ENCODE assay signal across 1 cellular context in the genomic region with DNA sequence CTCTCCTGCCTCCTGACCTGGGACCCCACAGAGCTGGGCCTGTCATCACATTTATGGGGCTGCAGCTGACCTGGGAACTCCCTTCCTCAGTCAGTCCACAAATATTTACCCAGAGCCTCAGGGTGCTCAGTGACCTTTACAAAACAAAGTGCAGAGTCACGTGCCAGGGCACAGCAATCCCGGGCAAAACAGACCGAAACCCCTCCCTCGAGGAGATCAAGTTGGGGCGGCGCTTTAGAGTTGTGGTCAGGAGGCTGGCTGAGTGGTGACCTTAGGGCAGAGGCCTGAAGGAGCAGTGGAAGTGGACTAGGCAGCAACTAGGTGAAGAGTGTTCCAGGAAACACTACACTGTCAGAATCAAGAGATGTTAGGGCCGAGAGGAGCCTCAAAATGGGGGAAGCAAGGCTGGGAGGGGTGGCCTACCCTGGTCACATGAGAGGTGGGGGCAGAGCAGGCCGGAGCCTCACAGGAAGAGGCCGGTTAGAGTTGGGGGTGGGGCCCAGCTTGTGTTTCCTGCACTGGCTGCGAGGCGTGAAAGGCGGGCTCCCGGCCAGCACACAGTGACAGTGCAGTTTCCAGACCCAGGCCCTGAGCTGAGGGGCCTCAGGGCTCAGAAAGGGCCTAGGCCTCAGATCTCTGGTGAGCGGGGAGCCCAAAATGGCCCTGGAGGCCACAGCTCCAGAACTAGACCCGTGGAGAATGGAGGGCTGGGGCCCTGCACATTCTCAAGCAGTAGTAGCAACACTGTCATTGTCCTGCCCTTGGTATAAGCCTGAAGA.
TF ChIP-seq lines count a peak whose summit lies in the region.

No MANE protein-coding gene starts in this region.

TF ChIP-seq in HEK293, 187 proteins besides CTCF, POLR2A, EP300 and RAD21 (continued from another document):
- TF ChIP-seq, protein P1, sequence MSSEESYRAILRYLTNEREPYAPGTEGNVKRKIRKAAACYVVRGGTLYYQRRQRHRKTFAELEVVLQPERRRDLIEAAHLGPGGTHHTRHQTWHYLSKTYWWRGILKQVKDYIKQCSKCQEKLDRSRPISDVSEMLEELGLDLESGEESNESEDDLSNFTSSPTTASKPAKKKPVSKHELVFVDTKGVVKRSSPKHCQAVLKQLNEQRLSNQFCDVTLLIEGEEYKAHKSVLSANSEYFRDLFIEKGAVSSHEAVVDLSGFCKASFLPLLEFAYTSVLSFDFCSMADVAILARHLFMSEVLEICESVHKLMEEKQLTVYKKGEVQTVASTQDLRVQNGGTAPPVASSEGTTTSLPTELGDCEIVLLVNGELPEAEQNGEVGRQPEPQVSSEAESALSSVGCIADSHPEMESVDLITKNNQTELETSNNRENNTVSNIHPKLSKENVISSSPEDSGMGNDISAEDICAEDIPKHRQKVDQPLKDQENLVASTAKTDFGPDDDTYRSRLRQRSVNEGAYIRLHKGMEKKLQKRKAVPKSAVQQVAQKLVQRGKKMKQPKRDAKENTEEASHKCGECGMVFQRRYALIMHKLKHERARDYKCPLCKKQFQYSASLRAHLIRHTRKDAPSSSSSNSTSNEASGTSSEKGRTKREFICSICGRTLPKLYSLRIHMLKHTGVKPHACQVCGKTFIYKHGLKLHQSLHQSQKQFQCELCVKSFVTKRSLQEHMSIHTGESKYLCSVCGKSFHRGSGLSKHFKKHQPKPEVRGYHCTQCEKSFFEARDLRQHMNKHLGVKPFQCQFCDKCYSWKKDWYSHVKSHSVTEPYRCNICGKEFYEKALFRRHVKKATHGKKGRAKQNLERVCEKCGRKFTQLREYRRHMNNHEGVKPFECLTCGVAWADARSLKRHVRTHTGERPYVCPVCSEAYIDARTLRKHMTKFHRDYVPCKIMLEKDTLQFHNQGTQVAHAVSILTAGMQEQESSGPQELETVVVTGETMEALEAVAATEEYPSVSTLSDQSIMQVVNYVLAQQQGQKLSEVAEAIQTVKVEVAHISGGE (tag by site-specific recombination; conservative IDR thresholded peaks at IDR 0.05; ENCODE audit: low read depth) = peak; percentile 69
- no peak for TF ChIP-seq ZNF571 (tag by site-specific recombination; IDR thresholded peaks at IDR 0.05)
- TF ChIP-seq, protein P2, sequence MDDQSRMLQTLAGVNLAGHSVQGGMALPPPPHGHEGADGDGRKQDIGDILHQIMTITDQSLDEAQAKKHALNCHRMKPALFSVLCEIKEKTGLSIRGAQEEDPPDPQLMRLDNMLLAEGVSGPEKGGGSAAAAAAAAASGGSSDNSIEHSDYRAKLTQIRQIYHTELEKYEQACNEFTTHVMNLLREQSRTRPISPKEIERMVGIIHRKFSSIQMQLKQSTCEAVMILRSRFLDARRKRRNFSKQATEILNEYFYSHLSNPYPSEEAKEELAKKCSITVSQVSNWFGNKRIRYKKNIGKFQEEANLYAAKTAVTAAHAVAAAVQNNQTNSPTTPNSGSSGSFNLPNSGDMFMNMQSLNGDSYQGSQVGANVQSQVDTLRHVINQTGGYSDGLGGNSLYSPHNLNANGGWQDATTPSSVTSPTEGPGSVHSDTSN (CRISPR knock-in tag; IDR thresholded peaks at IDR 0.05) = no peak
- TF ChIP-seq ZNF785 (tag by site-specific recombination; IDR thresholded peaks at IDR 0.05) = no peak
- 0 out of 2 replicates have a peak, but pooled peaks have one; percentile 13 for TF ChIP-seq EGR2 (tag by site-specific recombination; IDR thresholded peaks at IDR 0.05; ENCODE audit: low read depth)
- TF ChIP-seq, protein P3, sequence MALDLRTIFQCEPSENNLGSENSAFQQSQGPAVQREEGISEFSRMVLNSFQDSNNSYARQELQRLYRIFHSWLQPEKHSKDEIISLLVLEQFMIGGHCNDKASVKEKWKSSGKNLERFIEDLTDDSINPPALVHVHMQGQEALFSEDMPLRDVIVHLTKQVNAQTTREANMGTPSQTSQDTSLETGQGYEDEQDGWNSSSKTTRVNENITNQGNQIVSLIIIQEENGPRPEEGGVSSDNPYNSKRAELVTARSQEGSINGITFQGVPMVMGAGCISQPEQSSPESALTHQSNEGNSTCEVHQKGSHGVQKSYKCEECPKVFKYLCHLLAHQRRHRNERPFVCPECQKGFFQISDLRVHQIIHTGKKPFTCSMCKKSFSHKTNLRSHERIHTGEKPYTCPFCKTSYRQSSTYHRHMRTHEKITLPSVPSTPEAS (tag by site-specific recombination; IDR thresholded peaks at IDR 0.05) = no peak
- TF ChIP-seq ZNF132 (tag by site-specific recombination; IDR thresholded peaks at IDR 0.05; ENCODE audit: borderline replicate concordance) = no peak
- TF ChIP-seq, protein P4, sequence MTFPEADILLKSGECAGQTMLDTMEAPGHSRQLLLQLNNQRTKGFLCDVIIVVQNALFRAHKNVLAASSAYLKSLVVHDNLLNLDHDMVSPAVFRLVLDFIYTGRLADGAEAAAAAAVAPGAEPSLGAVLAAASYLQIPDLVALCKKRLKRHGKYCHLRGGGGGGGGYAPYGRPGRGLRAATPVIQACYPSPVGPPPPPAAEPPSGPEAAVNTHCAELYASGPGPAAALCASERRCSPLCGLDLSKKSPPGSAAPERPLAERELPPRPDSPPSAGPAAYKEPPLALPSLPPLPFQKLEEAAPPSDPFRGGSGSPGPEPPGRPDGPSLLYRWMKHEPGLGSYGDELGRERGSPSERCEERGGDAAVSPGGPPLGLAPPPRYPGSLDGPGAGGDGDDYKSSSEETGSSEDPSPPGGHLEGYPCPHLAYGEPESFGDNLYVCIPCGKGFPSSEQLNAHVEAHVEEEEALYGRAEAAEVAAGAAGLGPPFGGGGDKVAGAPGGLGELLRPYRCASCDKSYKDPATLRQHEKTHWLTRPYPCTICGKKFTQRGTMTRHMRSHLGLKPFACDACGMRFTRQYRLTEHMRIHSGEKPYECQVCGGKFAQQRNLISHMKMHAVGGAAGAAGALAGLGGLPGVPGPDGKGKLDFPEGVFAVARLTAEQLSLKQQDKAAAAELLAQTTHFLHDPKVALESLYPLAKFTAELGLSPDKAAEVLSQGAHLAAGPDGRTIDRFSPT (tag by site-specific recombination; IDR thresholded peaks at IDR 0.05) = peak; percentile 73
- no peak for TF ChIP-seq ZNF555 (tag by site-specific recombination; conservative IDR thresholded peaks at IDR 0.05)
- no peak for TF ChIP-seq ZNF610 (tag by site-specific recombination; IDR thresholded peaks at IDR 0.05; ENCODE audit: borderline replicate concordance)
- no peak for TF ChIP-seq ZNF670 (tag by site-specific recombination; IDR thresholded peaks at IDR 0.05; ENCODE audit: low read depth)
- TF ChIP-seq ZNF274 (IDR thresholded peaks at IDR 0.05; ENCODE audit: low read length) = no peak
- TF ChIP-seq ZNF274 (tag by site-specific recombination; IDR thresholded peaks at IDR 0.05; ENCODE audit: borderline replicate concordance) = no peak
- TF ChIP-seq SP7 (tag by site-specific recombination; IDR thresholded peaks at IDR 0.05) = 0 out of 2 replicates have a peak, but pooled peaks have one; percentile 68
- TF ChIP-seq, protein P5, sequence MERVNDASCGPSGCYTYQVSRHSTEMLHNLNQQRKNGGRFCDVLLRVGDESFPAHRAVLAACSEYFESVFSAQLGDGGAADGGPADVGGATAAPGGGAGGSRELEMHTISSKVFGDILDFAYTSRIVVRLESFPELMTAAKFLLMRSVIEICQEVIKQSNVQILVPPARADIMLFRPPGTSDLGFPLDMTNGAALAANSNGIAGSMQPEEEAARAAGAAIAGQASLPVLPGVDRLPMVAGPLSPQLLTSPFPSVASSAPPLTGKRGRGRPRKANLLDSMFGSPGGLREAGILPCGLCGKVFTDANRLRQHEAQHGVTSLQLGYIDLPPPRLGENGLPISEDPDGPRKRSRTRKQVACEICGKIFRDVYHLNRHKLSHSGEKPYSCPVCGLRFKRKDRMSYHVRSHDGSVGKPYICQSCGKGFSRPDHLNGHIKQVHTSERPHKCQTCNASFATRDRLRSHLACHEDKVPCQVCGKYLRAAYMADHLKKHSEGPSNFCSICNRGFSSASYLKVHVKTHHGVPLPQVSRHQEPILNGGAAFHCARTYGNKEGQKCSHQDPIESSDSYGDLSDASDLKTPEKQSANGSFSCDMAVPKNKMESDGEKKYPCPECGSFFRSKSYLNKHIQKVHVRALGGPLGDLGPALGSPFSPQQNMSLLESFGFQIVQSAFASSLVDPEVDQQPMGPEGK (tag by site-specific recombination; IDR thresholded peaks at IDR 0.05) = peak; percentile 98
- no peak for TF ChIP-seq ZNF416 (tag by site-specific recombination; IDR thresholded peaks at IDR 0.05)
- no peak for TF ChIP-seq ZNF404 (tag by site-specific recombination; IDR thresholded peaks at IDR 0.05)
- no peak for TF ChIP-seq ZNF664 (tag by site-specific recombination; IDR thresholded peaks at IDR 0.05)
- peak; percentile 80; the same call in 1 of the 2 replicates for TF ChIP-seq ZNF600 (tag by site-specific recombination; IDR thresholded peaks at IDR 0.05)
